15 cellular contexts compared by ENCODE assay signal in the genomic region with DNA sequence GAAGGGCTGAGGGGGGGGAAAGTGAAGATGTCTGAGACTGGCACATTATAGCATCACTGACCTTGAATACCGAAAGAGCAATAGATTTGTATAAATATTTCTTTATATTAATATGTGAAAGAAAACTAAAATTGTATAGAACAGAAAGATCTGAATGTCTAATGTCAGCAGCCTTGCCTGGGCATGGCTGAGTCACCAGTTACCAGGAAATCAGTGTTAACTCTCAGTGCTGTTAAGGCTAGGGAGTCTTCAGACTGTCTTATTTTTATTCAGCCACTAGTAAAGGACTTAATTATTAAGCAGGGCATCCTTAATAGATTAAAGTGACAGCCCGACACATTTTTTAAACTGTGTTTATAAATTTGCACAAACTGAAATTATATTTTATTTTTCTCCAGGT.
DNase-seq lines count a peak whose midpoint lies in the region; FAIRE-seq and TF ChIP-seq lines count a peak whose summit lies in the region.
"Had no signal": no experiment of that assay in that cellular context is flagged by ENCODE, and none has a peak within 500 bp of the region (broad histone marks: within the 10 kb centered on the region; RNA-seq: fewer than 3 reads in every experiment).

No MANE protein-coding gene starts in this region.

- no TSS peak for BruUV-seq in mammary epithelial cell (replicated peaks; lab: Mats Ljungman, UMichigan)

- no peak overlapping the region for H3K9ac ChIP-seq in mammary epithelial cell (ENCODE audit: insufficient read depth, low read length)
- H3K9ac ChIP-seq: parathyroid adenoma had no signal

- H3K27ac ChIP-seq in mammary epithelial cell (ENCODE audit: insufficient read depth, low read depth, low read length), result no peak overlapping the region
- H3K27ac ChIP-seq: parathyroid adenoma had no signal

- no peaks in the 10 kb centered on the region for H3K79me2 ChIP-seq in mammary epithelial cell (ENCODE audit: insufficient read depth, low read length)
- H3K79me2 ChIP-seq: parathyroid adenoma had no signal

- FAIRE-seq in islet of Langerhans (lab: Jason Lieb, UNC), result peak; percentile 96

- no peaks in the 10 kb centered on the region for H3K27me3 ChIP-seq in mammary epithelial cell (ENCODE audit: insufficient read depth, low read length)

- no peaks in the 10 kb centered on the region for H3K4me1 ChIP-seq in mammary epithelial cell (ENCODE audit: insufficient read depth, low read length)
- H3K4me1 ChIP-seq: parathyroid adenoma had no signal

- intact Hi-C loops in mammary epithelial cell (cut with micrococcal nuclease), result no loop called here

- no peak for TF ChIP-seq CTCF in mammary epithelial cell (conservative IDR thresholded peaks at IDR 0.05 in 1 of 2, IDR thresholded peaks at IDR 0.05 in 1 of 2; ENCODE audit: extremely low read depth in 1 of 2, insufficient read depth in 1 of 2, low read depth in 1 of 2, low read length in 2 of 2)

- H3K4me2 ChIP-seq in mammary epithelial cell (ENCODE audit: insufficient read depth, low read depth, low read length), result no peak overlapping the region

- no peak overlapping the region for H2AFZ ChIP-seq in mammary epithelial cell (ENCODE audit: low read depth, low read length)
- H2AFZ ChIP-seq: parathyroid adenoma had no signal

- H3K4me3 ChIP-seq in mammary epithelial cell (replicated peaks in 1 of 3; ENCODE audit: insufficient read depth in 1 of 3, low read depth in 2 of 3, low read length in 3 of 3), result no peak overlapping the region

- peaks cover 4% of the 10 kb centered on the region for H3K36me3 ChIP-seq in mammary epithelial cell (ENCODE audit: insufficient read depth, low read length)

- in situ Hi-C loops in mammary epithelial cell (cut with MboI; ENCODE audit: low sequenced_read_pairs in 2 of 2), result no loop called here

- no peaks in the 10 kb centered on the region for H4K20me1 ChIP-seq in mammary epithelial cell (ENCODE audit: insufficient read depth, low read length)

- dilution Hi-C loops in mammary epithelial cell (cut with HindIII; ENCODE audit: low sequenced_read_pairs), result no loop called here

- WGBS in mammary epithelial cell (ENCODE audit: low coverage, missing lambda C conversion rate), result 100% methylated on average over 2 of the region's 2 CpGs

- CTCF ChIA-PET in mammary epithelial cell (lab: Charles Lee; ENCODE audit: low non-redundant PET), result no interaction called here

- no peaks in the 10 kb centered on the region for H3K9me3 ChIP-seq in mammary epithelial cell (replicated peaks; ENCODE audit: insufficient read depth, low read length)

- DNase-seq in AG08395 (ENCODE audit: low spot score) (peak; percentile 33), HPDE6-E6E7 (ENCODE audit: extremely low spot score) (peak; percentile 21), mammary epithelial cell (peak; percentile 21), SK-N-DZ (ENCODE audit: low spot score) (no peak), C1 segment of cervical spinal cord (lab: John Stamatoyannopoulos, UW) (no peak), NCI-H524 treated with DMSO at 0.1 percent for 48 hours (lab: John Stamatoyannopoulos, UW) (no peak)
- DNase-seq in activated CD8-positive, alpha-beta memory T cell treated with anti-CD3 and anti-CD28 coated beads, Interleukin-2, amount 50 U/mL, for 4 hours, result no peak
- DNase-seq: activated CD4-positive, CD25-positive, alpha-beta regulatory T cell treated with anti-CD3 and anti-CD28 coated beads, Interleukin-2, amount 50 U/mL, for 72 hours; activated T-cell treated with anti-CD3 and anti-CD28 coated beads for 4 hours; KG1; left colon; NCI-H2227 treated with DMSO at 0.1 percent for 48 hours; SIG-M5 had no signal

Comparison
In these comparisons a context has a peak if more than half of its experiments do, and no peak if none do; other contexts are left out.
1. DNase-seq: peak in AG08395 (single experiment), HPDE6-E6E7 (single experiment) and mammary epithelial cell (single experiment); none in SK-N-DZ (single experiment), C1 segment of cervical spinal cord (0 of 14), activated CD8-positive, alpha-beta memory T cell treated with anti-CD3 and anti-CD28 coated beads, Interleukin-2, amount 50 U/mL, for 4 hours (single experiment) and NCI-H524 treated with DMSO at 0.1 percent for 48 hours (single experiment).